In genomic region chr20:17859002-17859615, GRCh38 we compare ENCODE assay signal across 10 cellular contexts.
DNase-seq lines count a peak whose midpoint lies in the region; ATAC-seq and TF ChIP-seq lines count a peak whose summit lies in the region.
"Had no signal": no experiment of that assay in that cellular context is flagged by ENCODE, and none has a peak within 500 bp of the region (broad histone marks: within the 10 kb centered on the region; RNA-seq: fewer than 3 reads in every experiment).

No MANE protein-coding gene starts in this region.

- POLR2A ChIA-PET in activated CD4-positive, alpha-beta memory T cell treated with anti-CD3 and anti-CD28 coated beads for 36 hours (lab: Charles Lee), result no interaction called here
- POLR2A ChIA-PET in naive thymus-derived CD8-positive, alpha-beta T cell (lab: Charles Lee), result no interaction called here

- no peak overlapping the region for H3K27ac Mint-ChIP-seq in activated T-cell treated with anti-CD3 and anti-CD28 coated beads, Interleukin-2, amount 50 U/mL, for 72 hours
- H3K27ac Mint-ChIP-seq in activated CD4-positive, alpha-beta memory T cell treated with anti-CD3 and anti-CD28 coated beads for 36 hours, result no peak overlapping the region
- H3K27ac Mint-ChIP-seq in naive thymus-derived CD8-positive, alpha-beta T cell, result peak overlapping the region in 2 of 10 donors; percentile 6 to 15

- peaks cover 16% of the 10 kb centered on the region for H3K4me1 Mint-ChIP-seq in activated T-cell treated with anti-CD3 and anti-CD28 coated beads, Interleukin-2, amount 50 U/mL, for 72 hours (ENCODE audit: low read depth)
- H3K4me1 Mint-ChIP-seq in activated CD4-positive, alpha-beta memory T cell treated with anti-CD3 and anti-CD28 coated beads for 36 hours (ENCODE audit: low read depth), result peaks cover 12% of the 10 kb centered on the region
- peaks cover 8 to 76% (median 10%) of the 10 kb centered on the region in 4 donors for H3K4me1 Mint-ChIP-seq in naive thymus-derived CD8-positive, alpha-beta T cell

- no peak for TF ChIP-seq CTCF in stomach (IDR thresholded peaks at IDR 0.05)

- ATAC-seq in activated T-cell treated with anti-CD3 and anti-CD28 coated beads, Interleukin-2, amount 50 U/mL, for 72 hours (replicated peaks in 1 of 2), result peak; percentile 20 to 34
- ATAC-seq in HG02798 (IDR thresholded peaks at IDR 0.05; ENCODE audit: poor library complexity, unreplicated experiment) (peak; percentile 23), left colon (no peak)
- no peak for ATAC-seq in naive thymus-derived CD8-positive, alpha-beta T cell

- H3K9me3 Mint-ChIP-seq in activated T-cell treated with anti-CD3 and anti-CD28 coated beads, Interleukin-2, amount 50 U/mL, for 72 hours, result no peaks in the 10 kb centered on the region
- no peaks in the 10 kb centered on the region for H3K9me3 Mint-ChIP-seq in activated CD4-positive, alpha-beta memory T cell treated with anti-CD3 and anti-CD28 coated beads for 36 hours
- H3K9me3 Mint-ChIP-seq in naive thymus-derived CD8-positive, alpha-beta T cell, result no peaks in the 10 kb centered on the region

- TF ChIP-seq EP300 in stomach (IDR thresholded peaks at IDR 0.05), result no peak

- H3K4me3 ChIP-seq in stomach, result no peak overlapping the region
- H3K4me3 ChIP-seq: thoracic aorta had no signal

- no peak for DNase-seq in activated T-cell treated with anti-CD3 and anti-CD28 coated beads, Interleukin-2, amount 50 U/mL, for 72 hours
- DNase-seq in activated T-cell treated with anti-CD3 and anti-CD28 coated beads for 4 hours (no peak), stomach (peak; percentile 56), anterior cingulate cortex (lab: John Stamatoyannopoulos, UW) (no peak), left colon (no peak)
- DNase-seq in activated CD4-positive, alpha-beta memory T cell treated with anti-CD3 and anti-CD28 coated beads for 36 hours, result peak; percentile 16
- no peak for DNase-seq in naive thymus-derived CD8-positive, alpha-beta T cell
- DNase-seq: NCI-H446 treated with DMSO at 0.1 percent for 48 hours had no signal

- peaks cover 23 to 53% (median 25%) of the 10 kb centered on the region in 4 donors for H3K4me1 ChIP-seq in stomach

- peak overlapping the region in 1 of 2 donors; percentile 31 for H3K4me3 Mint-ChIP-seq in activated T-cell treated with anti-CD3 and anti-CD28 coated beads, Interleukin-2, amount 50 U/mL, for 72 hours
- no peak overlapping the region for H3K4me3 Mint-ChIP-seq in activated CD4-positive, alpha-beta memory T cell treated with anti-CD3 and anti-CD28 coated beads for 36 hours
- peak overlapping the region in 3 of 10 donors; percentile 35 to 50 (median 48) for H3K4me3 Mint-ChIP-seq in naive thymus-derived CD8-positive, alpha-beta T cell

- no peak for TF ChIP-seq POLR2A in stomach (IDR thresholded peaks at IDR 0.05)

- WGBS in stomach, 5 donors, result 44 to 62% (median 49%) methylated on average over 4 to 7 of the region's 7 CpGs

- H3K27ac ChIP-seq in stomach, result peak overlapping the region in 2 of 5 donors; percentile 32 to 42
- H3K27ac ChIP-seq: thoracic aorta had no signal

- peaks cover 18% of the 10 kb centered on the region for H3K27me3 Mint-ChIP-seq in activated T-cell treated with anti-CD3 and anti-CD28 coated beads, Interleukin-2, amount 50 U/mL, for 72 hours (ENCODE audit: low read depth)
- H3K27me3 Mint-ChIP-seq in activated CD4-positive, alpha-beta memory T cell treated with anti-CD3 and anti-CD28 coated beads for 36 hours, result peaks cover 9% of the 10 kb centered on the region
- H3K27me3 Mint-ChIP-seq in naive thymus-derived CD8-positive, alpha-beta T cell, result peaks cover 4 to 30% (median 18%) of the 10 kb centered on the region in 5 donors

- no peaks in the 10 kb centered on the region for H3K27me3 ChIP-seq in stomach

- no peaks in the 10 kb centered on the region for H3K9me3 ChIP-seq in stomach
- H3K9me3 ChIP-seq: thoracic aorta had no signal

- no peaks in the 10 kb centered on the region for H3K36me3 Mint-ChIP-seq in activated T-cell treated with anti-CD3 and anti-CD28 coated beads, Interleukin-2, amount 50 U/mL, for 72 hours (ENCODE audit: insufficient read depth in 2 of 2)
- no peaks in the 10 kb centered on the region for H3K36me3 Mint-ChIP-seq in activated CD4-positive, alpha-beta memory T cell treated with anti-CD3 and anti-CD28 coated beads for 36 hours
- peaks cover 0 to 2% (median 0%) of the 10 kb centered on the region in 3 donors for H3K36me3 Mint-ChIP-seq in naive thymus-derived CD8-positive, alpha-beta T cell

- no peaks in the 10 kb centered on the region for H3K36me3 ChIP-seq in stomach
- H3K36me3 ChIP-seq: thoracic aorta had no signal

- CTCF ChIA-PET in activated CD4-positive, alpha-beta memory T cell treated with anti-CD3 and anti-CD28 coated beads for 36 hours (lab: Charles Lee), result no interaction called here

- intact Hi-C loops in activated CD4-positive, alpha-beta memory T cell treated with anti-CD3 and anti-CD28 coated beads for 36 hours (cut with micrococcal nuclease), result no loop called here
- intact Hi-C loops in stomach (cut with DNase I; ENCODE audit: low total_unique reads) (no loop called here), left colon (cut with DNase I, micrococcal nuclease) (no loop called here)

Comparison
In these comparisons a context has a peak if more than half of its experiments do, and no peak if none do; other contexts are left out.
1. ATAC-seq: peak in activated T-cell treated with anti-CD3 and anti-CD28 coated beads, Interleukin-2, amount 50 U/mL, for 72 hours (2 of 2) and HG02798 (single experiment); none in naive thymus-derived CD8-positive, alpha-beta T cell (0 of 2) and left colon (single experiment).
2. DNase-seq: peak in activated CD4-positive, alpha-beta memory T cell treated with anti-CD3 and anti-CD28 coated beads for 36 hours (single experiment) and stomach (single experiment); none in activated T-cell treated with anti-CD3 and anti-CD28 coated beads, Interleukin-2, amount 50 U/mL, for 72 hours (0 of 2), activated T-cell treated with anti-CD3 and anti-CD28 coated beads for 4 hours (single experiment), naive thymus-derived CD8-positive, alpha-beta T cell (0 of 10), anterior cingulate cortex (0 of 58) and left colon (0 of 2).